In genomic region chr2:177171418-177171865, GRCh38 we compare ENCODE assay signal across 11 cellular contexts. TPM values are rescaled to one million over a fixed set of nuclear protein-coding genes. Genes with fewer than 3 reads are reported as not detected.
DNase-seq lines count a peak whose midpoint lies in the region; ATAC-seq, FAIRE-seq and TF ChIP-seq lines count a peak whose summit lies in the region.
"Had no signal": no experiment of that assay in that cellular context is flagged by ENCODE, and none has a peak within 500 bp of the region (broad histone marks: within the 10 kb centered on the region; RNA-seq: fewer than 3 reads in every experiment).

No MANE protein-coding gene starts in this region.

- intact Hi-C loops in CD14-positive monocyte (cut with micrococcal nuclease) (loop anchor here in 1 of 2 donors (5.0 kb wide), 1 partner anchor 36 kb away; no protein-coding TSS in a partner anchor), body of pancreas (cut with DNase I) (no loop called here)

- peaks cover 0 to 1% (median 0%) of the 10 kb centered on the region in 3 donors for H3K27me3 Mint-ChIP-seq in CD14-positive monocyte (ENCODE audit: low read depth in 3 of 3)

- in situ Hi-C loops in GM13976 (cut with MboI; ENCODE audit: low sequenced_read_pairs, unreplicated experiment) = loop anchor here (25.0 kb wide), 1 partner anchor 566 kb away; no protein-coding TSS in a partner anchor

- WGBS in body of pancreas, 2 donors = 31 to 36% methylated on average over 4 of the region's 4 CpGs
- WGBS in mesodermal cell (ENCODE audit: insufficient coverage in 2 of 2), 2 experiments = 92 to 100% methylated on average over 4 of the region's 4 CpGs

- no peak for FAIRE-seq in GM12891 (lab: Jason Lieb, UNC)

- peak overlapping the region in 2 of 4 donors; percentile 29 to 42 for H3K27ac ChIP-seq in body of pancreas
- H3K27ac ChIP-seq in mesodermal cell (ENCODE audit: low read depth, low read length, severe bottlenecking) = peak overlapping the region; percentile 82

- no peaks in the 10 kb centered on the region for H3K9me3 ChIP-seq in body of pancreas
- no peaks in the 10 kb centered on the region for H3K9me3 ChIP-seq in mesodermal cell (ENCODE audit: control insufficient read depth, low read length)

- H3K27me3 ChIP-seq in body of pancreas = no peaks in the 10 kb centered on the region

- peaks cover 0 to 2% of the 10 kb centered on the region in 2 donors for H3K36me3 Mint-ChIP-seq in CD14-positive monocyte

- H3K4me1 ChIP-seq in body of pancreas (peaks cover 20% of the 10 kb centered on the region), mesodermal cell (ENCODE audit: control insufficient read depth, insufficient read depth, low read length, poor library complexity, severe bottlenecking) (peaks cover 57% of the 10 kb centered on the region)

- TF ChIP-seq POLR2A in body of pancreas (IDR thresholded peaks at IDR 0.05) (no peak), GM12891 (IDR thresholded peaks at IDR 0.05; ENCODE audit: low read depth, low read length) (no peak)

- peaks cover 25% of the 10 kb centered on the region for H3K4me1 Mint-ChIP-seq in CD14-positive monocyte

- TF ChIP-seq CTCF in CD14-positive monocyte (IDR thresholded peaks at IDR 0.05) = no peak
- no peak for TF ChIP-seq CTCF in body of pancreas (IDR thresholded peaks at IDR 0.05)
- no peak for TF ChIP-seq CTCF in GM13976 (IDR thresholded peaks at IDR 0.05; ENCODE audit: borderline replicate concordance, control extremely low read depth, extremely low read depth, insufficient read depth, missing control alignments)

- H3K36me3 ChIP-seq in body of pancreas (replicated peaks in 1 of 2; ENCODE audit: insufficient read depth in 1 of 2, low read depth in 2 of 2) (no peaks in the 10 kb centered on the region), mesodermal cell (ENCODE audit: control insufficient read depth, insufficient read depth, low read length) (no peaks in the 10 kb centered on the region)

- ATAC-seq in body of pancreas (peak; percentile 68), HG02884 (IDR thresholded peaks at IDR 0.05; ENCODE audit: unreplicated experiment) (no peak)

- H3K4me3 Mint-ChIP-seq in CD14-positive monocyte = no peak overlapping the region

- H3K27ac Mint-ChIP-seq in CD14-positive monocyte = peak overlapping the region in 6 of 7 donors; percentile 44 to 72 (median 66)

- H3K9me3 Mint-ChIP-seq in CD14-positive monocyte = peaks cover 0 to 5% (median 0%) of the 10 kb centered on the region in 7 donors

- DNase-seq in CD14-positive monocyte (ENCODE audit: low spot score) (peak; percentile 58), NCI-H69 (lab: John Stamatoyannopoulos, UW) (peak; percentile 42), body of pancreas (peak; percentile 40 to 64 (median 58)), GM12891 (ENCODE audit: insufficient read length, low spot score) (no peak), GM13976 (ENCODE audit: low spot score) (no peak), NCI-H1417 treated with DMSO at 0.1 percent for 48 hours (lab: John Stamatoyannopoulos, UW) (no peak)
- DNase-seq: AML-193, cerebellar nuclear complex, nucleus accumbens had no signal

- H3K4me3 ChIP-seq in body of pancreas (no peak overlapping the region), mesodermal cell (ENCODE audit: extremely low read depth, insufficient read depth, low read length, poor library complexity, severe bottlenecking) (no peak overlapping the region)

TF ChIP-seq in GM12891, 5 proteins besides CTCF, POLR2A, EP300 and RAD21:
- TF ChIP-seq PAX5 (IDR thresholded peaks at IDR 0.05; ENCODE audit: insufficient read depth, low read length, severe bottlenecking) (no peak), POU2F2 (IDR thresholded peaks at IDR 0.05; ENCODE audit: low read depth, low read length) (no peak), TAF1 (IDR thresholded peaks at IDR 0.05; ENCODE audit: low read depth, low read length) (no peak), POLR2AphosphoS5 (IDR thresholded peaks at IDR 0.05; ENCODE audit: low read depth, low read length) (no peak), SPI1 (IDR thresholded peaks at IDR 0.05; ENCODE audit: low read depth, low read length) (no peak)

RNA-seq across cellular contexts. Expression of gene HNRNPA3, which starts 41.2 kb away (rescaled TPM):
- polyA plus RNA-seq in CD14-positive monocyte = 10 to 100 TPM; 26.5 to 43.0 TPM
- total RNA-seq in body of pancreas = 10 to 100 TPM; 44.1 to 58.0 TPM
- 280 TPM for polyA plus RNA-seq in mesodermal cell (2013, experiment 1 of 2)
- 290 TPM for polyA plus RNA-seq in mesodermal cell (2013, experiment 2 of 2)
- 339 TPM for polyA plus RNA-seq in GM12891 (2012; ENCODE audit: low read depth, missing spikeins)

Comparison
In these comparisons a context has a peak if more than half of its experiments do, and no peak if none do; other contexts are left out.
1. DNase-seq: peak in CD14-positive monocyte (single experiment), NCI-H69 (single experiment) and body of pancreas (4 of 4); none in GM12891 (single experiment), GM13976 (single experiment) and NCI-H1417 treated with DMSO at 0.1 percent for 48 hours (single experiment).